ENCODE assay signal across 23 cellular contexts in genomic region chr6:63968650-63969049, GRCh38.
"Had no signal": no experiment of that assay in that cellular context is flagged by ENCODE, and none has a peak within 500 bp of the region (broad histone marks: within the 10 kb centered on the region; RNA-seq: fewer than 3 reads in every experiment).

No MANE protein-coding gene starts in this region.

- ATAC-seq: K562, Panc1, PC-3 had no signal

- H3K4me1 Mint-ChIP-seq: IgD-negative memory B cell had no signal

- H3K4me3 Mint-ChIP-seq: IgD-negative memory B cell had no signal

- H3K36me3 Mint-ChIP-seq: IgD-negative memory B cell had no signal

- H3K9me3 ChIP-seq: SK-N-SH had no signal

- H3K4me2 ChIP-seq: KMS-11, SK-N-SH had no signal

- H3K27me3 Mint-ChIP-seq: IgD-negative memory B cell had no signal

- DNase-seq: Kasumi-1; MM.1S; NCI-H1092 treated with DMSO at 0.1 percent for 48 hours; NCI-H1436; NCI-H187; NCI-H2029; NCI-H2081 treated with DMSO at 0.1 percent for 48 hours; NCI-H2171; NCI-H226; NCI-H446; NCI-H510A; NCI-H524 treated with DMSO at 0.1 percent for 48 hours; NCI-H69; NCI-H774; NK-92 treated with Interleukin-12 subunit alpha and Interleukin-12 subunit beta, amount 100 ng/mL, for 24 hours; PC-3; SHP77; SK-N-SH had no signal

- H3K27ac Mint-ChIP-seq: IgD-negative memory B cell had no signal

- H3K4me3 ChIP-seq: K562 had no signal

- H3K9ac ChIP-seq: KMS-11, SK-N-SH had no signal

- H3K27ac ChIP-seq: KMS-11, RWPE1 had no signal
